In genomic region chr13:51255556-51255955, GRCh38 we compare ENCODE assay signal across 27 cellular contexts. TPM values are rescaled to one million over a fixed set of nuclear protein-coding genes. Genes with fewer than 3 reads are reported as not detected.
DNase-seq lines count a peak whose midpoint lies in the region; ATAC-seq, FAIRE-seq and TF ChIP-seq lines count a peak whose summit lies in the region.
"Had no signal": no experiment of that assay in that cellular context is flagged by ENCODE, and none has a peak within 500 bp of the region (broad histone marks: within the 10 kb centered on the region; RNA-seq: fewer than 3 reads in every experiment).

No MANE protein-coding gene starts in this region.

- H4K5ac ChIP-seq in H1 (ENCODE audit: insufficient read length, low read depth, low read length) = no peak overlapping the region

- no peak overlapping the region for H4K91ac ChIP-seq in H1 (replicated peaks; ENCODE audit: insufficient read length, low read length)

- H3K4me3 ChIP-seq in right atrium auricular region (no peak overlapping the region), HUES64 (ENCODE audit: low read length) (no peak overlapping the region), H1 (ENCODE audit: extremely low read depth in 1 of 4, insufficient read depth in 2 of 4, low read depth in 3 of 4, low read length in 4 of 4) (no peak overlapping the region; a peak in 1 of 8 replicates)
- H3K4me3 ChIP-seq: GM12878, MG63, PC-9, SJSA1 had no signal

- no peaks in the 10 kb centered on the region for H3K9me3 Mint-ChIP-seq in type B pancreatic cell
- H3K9me3 Mint-ChIP-seq: HFFc6 had no signal

- no peak overlapping the region for H3K23ac ChIP-seq in H1 (ENCODE audit: insufficient read length)

- no peak overlapping the region for H3K14ac ChIP-seq in H1 (ENCODE audit: insufficient read length)

- H4K8ac ChIP-seq in H1 (ENCODE audit: extremely low read depth, insufficient read depth, low read length) = no peak overlapping the region

- H3K4me3 Mint-ChIP-seq in type B pancreatic cell = no peak overlapping the region
- H3K4me3 Mint-ChIP-seq: CD4-positive, alpha-beta memory T cell; HFFc6 had no signal

- peak overlapping the region in 1 of 2 experiments; percentile 25; a peak in 1 of 4 replicates for H3K4me2 ChIP-seq in H1 (ENCODE audit: insufficient read depth in 1 of 2, low read depth in 2 of 2, low read length in 2 of 2)
- H3K4me2 ChIP-seq: PC-9 had no signal

- peaks cover 0 to 37% of the 10 kb centered on the region in 2 donors for H3K4me1 ChIP-seq in right atrium auricular region
- H3K4me1 ChIP-seq in HUES64 (ENCODE audit: insufficient read depth, low read length) = peaks cover 33% of the 10 kb centered on the region
- peaks cover 12 to 21% (median 17%) of the 10 kb centered on the region in 4 experiments for H3K4me1 ChIP-seq in H1 (replicated peaks in 1 of 4; ENCODE audit: control insufficient read depth in 3 of 4, insufficient read depth in 4 of 4, low read length in 3 of 4)
- H3K4me1 ChIP-seq: SJSA1 had no signal

- H3K36me3 ChIP-seq in right atrium auricular region = peaks cover 7% of the 10 kb centered on the region
- peaks cover 78% of the 10 kb centered on the region for H3K36me3 ChIP-seq in HUES64 (ENCODE audit: insufficient read depth, low read length)
- H3K36me3 ChIP-seq in H1 (ENCODE audit: control insufficient read depth in 2 of 4, insufficient read depth in 4 of 4, low read length in 3 of 4) = peaks cover 13 to 70% (median 43%) of the 10 kb centered on the region in 4 experiments
- H3K36me3 ChIP-seq: MG63, SJSA1 had no signal

- peak; percentile 52 for FAIRE-seq in H1 (lab: Jason Lieb, UNC)
- FAIRE-seq: GM12878, HTR-8/SVneo had no signal

- intact Hi-C loops in Right ventricle myocardium inferior (cut with DNase I) = no loop called here

- H3K36me3 Mint-ChIP-seq in type B pancreatic cell = peaks cover 9% of the 10 kb centered on the region
- H3K36me3 Mint-ChIP-seq: CD4-positive, alpha-beta memory T cell had no signal

- H3K18ac ChIP-seq in H1 (ENCODE audit: extremely low read depth, low read length) = no peak overlapping the region

- TF ChIP-seq EP300 in H1 (IDR thresholded peaks at IDR 0.05; ENCODE audit: borderline replicate concordance in 1 of 2, low read depth in 2 of 2, low read length in 2 of 2) = no peak

- no peaks in the 10 kb centered on the region for H3K27me3 ChIP-seq in right atrium auricular region
- H3K27me3 ChIP-seq in HUES64 (ENCODE audit: insufficient read depth, low read length) = no peaks in the 10 kb centered on the region
- H3K27me3 ChIP-seq in H1 (replicated peaks in 1 of 4; ENCODE audit: control insufficient read depth in 3 of 4, extremely low read depth in 1 of 4, insufficient read depth in 3 of 4, low read length in 3 of 4) = no peaks in the 10 kb centered on the region
- H3K27me3 ChIP-seq: MG63, SJSA1 had no signal

- no peak overlapping the region for H3K4ac ChIP-seq in H1 (replicated peaks; ENCODE audit: insufficient read length, low read depth, low read length)

- no peak overlapping the region for H2BK15ac ChIP-seq in H1 (ENCODE audit: low read length)

- in situ Hi-C loops in G401 (cut with HindIII; ENCODE audit: low sequenced_read_pairs) = no loop called here

- peaks cover 0 to 3% of the 10 kb centered on the region in 2 experiments for H4K20me1 ChIP-seq in H1 (replicated peaks in 1 of 2; ENCODE audit: control insufficient read depth in 1 of 2, insufficient read depth in 2 of 2, low read length in 2 of 2)

- peaks cover 33% of the 10 kb centered on the region for H3K79me1 ChIP-seq in H1 (ENCODE audit: low read depth, low read length)

- H2BK120ac ChIP-seq in H1 (replicated peaks; ENCODE audit: low read depth, low read length) = no peak overlapping the region

- H2BK20ac ChIP-seq in H1 (ENCODE audit: low read length) = no peak overlapping the region

- no peak overlapping the region for H3K56ac ChIP-seq in H1 (replicated peaks; ENCODE audit: insufficient read length, low read depth, low read length)

- 0 out of 4 replicates have a peak, but pooled peaks of 1 of the 2 experiments have one; percentile 3 for TF ChIP-seq RAD21 in H1 (IDR thresholded peaks at IDR 0.05 in 1 of 2, conservative IDR thresholded peaks at IDR 0.05 in 1 of 2; ENCODE audit: low read depth in 2 of 2, low read length in 2 of 2)

- H3K9me3 ChIP-seq in right atrium auricular region (no peaks in the 10 kb centered on the region), HUES64 (ENCODE audit: insufficient read depth, low read depth, low read length) (no peaks in the 10 kb centered on the region), H1 (ENCODE audit: insufficient read depth in 2 of 2, low read depth in 1 of 2, low read length in 1 of 2) (no peaks in the 10 kb centered on the region)
- H3K9me3 ChIP-seq: MG63, SJSA1 had no signal

- H3K4me1 Mint-ChIP-seq in type B pancreatic cell (ENCODE audit: unreplicated experiment) = peaks cover 11% of the 10 kb centered on the region
- H3K4me1 Mint-ChIP-seq: CD4-positive, alpha-beta memory T cell had no signal

- no peaks in the 10 kb centered on the region for H3K23me2 ChIP-seq in H1 (ENCODE audit: low read depth, low read length)

- no peak for TF ChIP-seq POLR2A in H1 (IDR thresholded peaks at IDR 0.05; ENCODE audit: control extremely low read depth in 1 of 2, low read depth in 2 of 2, low read length in 2 of 2)

- TF ChIP-seq CTCF in right atrium auricular region (IDR thresholded peaks at IDR 0.05) (no peak), H1 (IDR thresholded peaks at IDR 0.05; ENCODE audit: control extremely low read depth in 1 of 3, insufficient read depth in 1 of 3, low read depth in 1 of 3, low read length in 3 of 3) (no peak), type B pancreatic cell (conservative IDR thresholded peaks at IDR 0.05) (no peak)

- POLR2A ChIA-PET in H1 (lab: Charles Lee; ENCODE audit: partially characterized antibody) = interaction anchor here (0.5 to 3.2 kb wide), 10 partner anchors 9 to 166 kb away, joined by 3 to 29 read pairs (median 3); no protein-coding TSS in a partner anchor

- peak overlapping the region; percentile 13 to 50 for H3K27ac ChIP-seq in right atrium auricular region
- peak overlapping the region; percentile 82; the same call in 1 of the 2 replicates for H3K27ac ChIP-seq in HUES64 (ENCODE audit: low read depth, low read length)
- 0 out of 2 replicates have a peak overlapping the region, but pooled peaks have one; percentile 25 for H3K27ac ChIP-seq in H1 (ENCODE audit: low read depth, low read length)
- H3K27ac ChIP-seq in substantia nigra (ENCODE audit: low read depth, low read length, poor library complexity, severe bottlenecking) = peak overlapping the region; percentile 43
- H3K27ac ChIP-seq: PC-9, SJSA1 had no signal

- H2BK12ac ChIP-seq in H1 (ENCODE audit: low read depth, low read length) = no peak overlapping the region

- CTCF ChIA-PET in H1 (lab: Charles Lee; ENCODE audit: partially characterized antibody) = interaction anchor here (0.9 to 5.7 kb wide), 10 partner anchors 8 to 130 kb away, joined by 3 to 30 read pairs (median 4); no protein-coding TSS in a partner anchor

- H3K27ac Mint-ChIP-seq in type B pancreatic cell = no peak overlapping the region
- H3K27ac Mint-ChIP-seq: CD4-positive, alpha-beta memory T cell; HFFc6 had no signal

- WGBS in HUES64 = 24% methylated on average over 1 of the region's 1 CpG
- 40% methylated on average over 1 of the region's 1 CpG; no CpG with 5 or more reads in 1 of the 2 experiments for WGBS in H1 (ENCODE audit: extremely low coverage in 1 of 2, insufficient coverage in 1 of 2, insufficient read length in 1 of 2, insufficient replicate concordance in 2 of 2, low coverage in 1 of 2, low lambda C conversion rate in 2 of 2, missing lambda C conversion rate in 1 of 2), 2 experiments

- no peak overlapping the region for H2AK5ac ChIP-seq in H1 (ENCODE audit: low read depth, low read length)

- H2AFZ ChIP-seq in H1 (ENCODE audit: low read length) = no peak overlapping the region
- H2AFZ ChIP-seq: PC-9 had no signal

- no peak for ATAC-seq in Right ventricle myocardium inferior
- ATAC-seq: GM12878 had no signal

- no peak overlapping the region for H2BK5ac ChIP-seq in H1 (ENCODE audit: low read depth, low read length)

- no peak for DNase-seq in right atrium auricular region (ENCODE audit: low spot score)
- no peak for DNase-seq in Right ventricle myocardium inferior (ENCODE audit: missing footprints)
- peak in 1 of 2 experiments; percentile 43 for DNase-seq in H1 (ENCODE audit: low read depth in 1 of 2, low spot score in 2 of 2)
- no peak for DNase-seq in substantia nigra (lab: John Stamatoyannopoulos, UW)
- DNase-seq in G401 (ENCODE audit: low spot score) = no peak
- no peak for DNase-seq in NOMO-1 treated with dmso at 0.1 percent for 144 hours (lab: John Stamatoyannopoulos, UW; ENCODE audit: unreplicated experiment)
- DNase-seq in type B pancreatic cell (ENCODE audit: extremely low spot score, unreplicated experiment) = no peak
- DNase-seq: C1 segment of cervical spinal cord; CD4-positive, alpha-beta memory T cell; COR-L47; GDM1; HFFc6; IMR-90; KG1; MG63; NCI-H1105 treated with DMSO at 0.1 percent for 48 hours; NCI-H187 treated with DMSO at 0.1 percent for 48 hours; NCI-H2171 treated with DMSO at 0.1 percent for 48 hours; NCI-H345; NCI-H774; NK-92 treated with Interleukin-12 subunit alpha and Interleukin-12 subunit beta, amount 100 ng/mL, for 24 hours; PC-9; Right ventricle myocardium superior had no signal

- H3K79me2 ChIP-seq in H1 (ENCODE audit: control insufficient read depth in 1 of 2, insufficient read depth in 2 of 2, low read length in 2 of 2) = peaks cover 4 to 84% of the 10 kb centered on the region in 2 experiments

- H3K27me3 Mint-ChIP-seq in type B pancreatic cell = no peaks in the 10 kb centered on the region

- H3K9ac ChIP-seq in HUES64 (ENCODE audit: low read depth, low read length) = no peak overlapping the region
- H3K9ac ChIP-seq in H1 (replicated peaks in 1 of 4; ENCODE audit: extremely low read depth in 1 of 4, low read depth in 3 of 4, low read length in 3 of 4) = no peak overlapping the region

TF ChIP-seq in H1, 55 proteins besides CTCF, POLR2A, EP300 and RAD21 (continues in another document):
- peak; percentile 44 for TF ChIP-seq NANOG (IDR thresholded peaks at IDR 0.05; ENCODE audit: insufficient read depth, low read depth, low read length, poor library complexity, severe bottlenecking)

RNA-seq across cellular contexts. Expression of gene FAM124A, which starts 33.4 kb away (rescaled TPM):
- total RNA-seq in right atrium auricular region = 1 to 10 TPM; 8.0 to 8.6 TPM
- 12.1 TPM for total RNA-seq in Right ventricle myocardium inferior
- polyA plus RNA-seq in HUES64 (2013, experiment 1 of 2) = 27.6 TPM
- 23.3 TPM for polyA plus RNA-seq in HUES64 (2013, experiment 2 of 2)
- total RNA-seq in H1 (2021; fragmentation: NEBNext Ultra II Directional; extraction: Animal tissue kit (Norgen Biotek cat#: 25700)) = 47.1 and 49.9 TPM in 2 replicates
- 40.7 and 47.1 TPM in 2 replicates for polyA plus RNA-seq in H1 (2011; rRNA removed)
- polyA plus RNA-seq in H1 (2011; cell fraction: cytosol; rRNA removed) = 27.7 TPM
- 38.7 TPM for polyA plus RNA-seq in H1 (2011; cell fraction: nucleus; rRNA removed)
- 29.0 to 33.9 TPM (median 30.6 TPM) in 4 replicates for polyA plus RNA-seq in H1 (2012, experiment 1 of 2)
- polyA plus RNA-seq in H1 (2012, experiment 2 of 2) = 16.3 TPM
- 32.9 TPM for polyA plus RNA-seq in H1 (2013, experiment 1 of 2)
- polyA plus RNA-seq in H1 (2013, experiment 2 of 2) = 34.6 TPM
- polyA minus RNA-seq in H1 (2011; rRNA and poly(A)+ RNA removed) = 38.0 and 39.6 TPM in 2 replicates
- polyA minus RNA-seq in H1 (2011; cell fraction: cytosol; rRNA and poly(A)+ RNA removed) = 34.9 TPM
- polyA minus RNA-seq in H1 (2011; cell fraction: nucleus; rRNA and poly(A)+ RNA removed) = 78.7 TPM
- 0.49 and 0.95 TPM in 2 replicates for total RNA-seq in G401 (2014; rRNA removed; shearing (Covaris generic))
- total RNA-seq in type B pancreatic cell (ENCODE audit: low replicate concordance) = 0.76 and 4.5 TPM in 2 replicates
- total RNA-seq: CD4-positive, alpha-beta memory T cell; GM12878; HFFc6; IMR-90; PC-9 had no signal
- polyA plus RNA-seq: CD4-positive, alpha-beta memory T cell; GM12878 had no signal

Comparison
In these comparisons a context has a peak if more than half of its experiments do, and no peak if none do; other contexts are left out.
1. H3K27ac ChIP-seq: peak in every context shown above with its lines; median percentile 82 in HUES64; 43 in substantia nigra; 32 in right atrium auricular region; 25 in H1.